In genomic region chr1:16989676-16990391, GRCh38 we compare ENCODE assay signal across 36 cellular contexts. TPM values are rescaled to one million over a fixed set of nuclear protein-coding genes. Genes with fewer than 3 reads are reported as not detected.
"Had no signal": no experiment of that assay in that cellular context is flagged by ENCODE, and none has a peak within 500 bp of the region (broad histone marks: within the 10 kb centered on the region; RNA-seq: fewer than 3 reads in every experiment).

No MANE protein-coding gene starts in this region.

- H3K36me3 ChIP-seq: breast epithelium had no signal

- FAIRE-seq: astrocyte, colon, TTC549 had no signal

- ATAC-seq: activated CD8-positive, alpha-beta T cell treated with anti-CD3 and anti-CD28 coated beads for 36 hours; activated naive CD4-positive, alpha-beta T cell treated with anti-CD3 and anti-CD28 coated beads, Interleukin-2, amount 50 U/mL, for 72 hours; activated T-cell treated with anti-CD3 and anti-CD28 coated beads, Interleukin-2, amount 50 U/mL, for 4 hours; activated T-cell treated with anti-CD3 and anti-CD28 coated beads, Interleukin-2, amount 50 U/mL, for 72 hours; activated T-helper 17 cell treated with anti-CD3 and anti-CD28 coated beads, Interleukin-2, amount 50 U/mL, for 72 hours; body of pancreas had no signal

- H3K4me1 ChIP-seq: adrenal gland, body of pancreas, breast epithelium had no signal

- H3K27me3 ChIP-seq: adrenal gland, body of pancreas, brain microvascular endothelial cell, breast epithelium had no signal

- DNase-seq: activated B cell treated with CpG ODN at 0.5 μM for 24 hours; activated CD4-positive, alpha-beta memory T cell treated with anti-CD3 and anti-CD28 coated beads for 36 hours; activated CD4-positive, alpha-beta T cell treated with anti-CD3 and anti-CD28 coated beads for 4 hours; activated CD4-positive, alpha-beta T cell treated with anti-CD3 and anti-CD28 coated beads, Interleukin-2, amount 10 ng/mL, durations not matched to agents 24 days and 14 days; activated CD4-positive, alpha-beta T cell treated with anti-CD3 and anti-CD28 coated beads, Interleukin-2, amount 50 U/mL, for 1 hour; activated CD4-positive, alpha-beta T cell treated with anti-CD3 and anti-CD28 coated beads, Interleukin-2, amount 50 U/mL, for 4 hours; activated CD4-positive, CD25-positive, alpha-beta regulatory T cell treated with anti-CD3 and anti-CD28 coated beads, Interleukin-2, amount 50 U/mL, for 72 hours; activated CD8-positive, alpha-beta memory T cell treated with anti-CD3 and anti-CD28 coated beads, Interleukin-2, amount 50 U/mL, for 4 hours; activated CD8-positive, alpha-beta T cell treated with anti-CD3 and anti-CD28 coated beads for 36 hours; activated effector memory CD4-positive, alpha-beta T cell treated with anti-CD3 and anti-CD28 coated beads, Interleukin-2, amount 50 U/mL, for 16 hours; activated gamma-delta T cell treated with Interleukin-2 at 50 U/mL for 16 hours; activated naive CD4-positive, alpha-beta T cell; activated naive CD4-positive, alpha-beta T cell treated with anti-CD3 and anti-CD28 coated beads for 36 hours; activated naive CD4-positive, alpha-beta T cell treated with anti-CD3 and anti-CD28 coated beads, Interleukin-2, amount 50 U/mL, for 16 hours; activated naive CD8-positive, alpha-beta T cell treated with anti-CD3 and anti-CD28 coated beads, Interleukin-2, amount 10 ng/mL, durations not matched to agents 7 days and 5 days; activated T-cell treated with anti-CD3 and anti-CD28 coated beads for 4 hours; activated T-cell treated with anti-CD3 and anti-CD28 coated beads, Interleukin-2, amount 50 U/mL, for 1 hour; activated T-cell treated with anti-CD3 and anti-CD28 coated beads, Interleukin-2, amount 50 U/mL, for 4 hours; activated T-cell treated with anti-CD3 and anti-CD28 coated beads, Interleukin-2, amount 50 U/mL, for 72 hours; adrenal gland; amniotic stem cell; aorta; body of pancreas; brain microvascular endothelial cell; central memory CD4-positive, alpha-beta T cell; T-helper 2 cell; T-helper 9 cell had no signal

- H3K27ac ChIP-seq: adrenal gland, body of pancreas, brain microvascular endothelial cell, breast epithelium, VCaP had no signal

- H3K9me3 ChIP-seq: adrenal gland, body of pancreas, breast epithelium had no signal

- H3K4me3 ChIP-seq: adrenal gland, body of pancreas, breast epithelium had no signal

RNA-seq across cellular contexts. Expression of gene MFAP2, which starts 9.4 kb away (rescaled TPM):
- total RNA-seq: activated B cell treated with CpG ODN at 0.5 μM for 24 hours; activated CD4-positive, alpha-beta memory T cell treated with anti-CD3 and anti-CD28 coated beads for 36 hours; activated CD4-positive, alpha-beta T cell treated with anti-CD3 and anti-CD28 coated beads, Interleukin-2, amount 10 ng/mL, durations not matched to agents 24 days and 14 days; activated CD8-positive, alpha-beta memory T cell treated with anti-CD3 and anti-CD28 coated beads for 36 hours; activated CD8-positive, alpha-beta T cell treated with anti-CD3 and anti-CD28 coated beads for 36 hours; activated naive CD4-positive, alpha-beta T cell treated with anti-CD3 and anti-CD28 coated beads for 36 hours; activated naive CD8-positive, alpha-beta T cell treated with anti-CD3 and anti-CD28 coated beads, Interleukin-2, amount 10 ng/mL, durations not matched to agents 7 days and 5 days; activated T-helper 1 cell treated with anti-CD3 and anti-CD28 coated beads, Interleukin-12 subunit alpha, Interleukin-12 subunit beta, Interleukin-2, Interleukin-4 antibody, amounts not matched to agents 30 ng/mL and 10 ng/mL and 1 ng/mL, durations not matched to agents 14 hours and 24 hours and 36 hours; activated T-helper 17 cell treated with anti-CD3 and anti-CD28 coated beads, Interleukin-2, amount 50 U/mL, for 72 hours had no signal
